Comparison of ENCODE assay signal across 31 cellular contexts in genomic region chr15:95676500-95676899, GRCh38.
"Had no signal": no experiment of that assay in that cellular context is flagged by ENCODE, and none has a peak within 500 bp of the region (broad histone marks: within the 10 kb centered on the region; RNA-seq: fewer than 3 reads in every experiment).

No MANE protein-coding gene starts in this region.

- H3K36me3 Mint-ChIP-seq: activated naive CD4-positive, alpha-beta T cell treated with anti-CD3 and anti-CD28 coated beads, Interleukin-2, amount 50 U/mL, for 24 hours; activated naive CD8-positive, alpha-beta T cell treated with anti-CD3 and anti-CD28 coated beads for 36 hours had no signal

- H3K4me3 Mint-ChIP-seq: activated CD4-positive, alpha-beta memory T cell treated with anti-CD3 and anti-CD28 coated beads, Interleukin-2, amount 10 ng/mL, durations not matched to agents 7 days and 5 days; activated CD4-positive, alpha-beta T cell treated with anti-CD3 and anti-CD28 coated beads for 36 hours; activated CD4-positive, alpha-beta T cell treated with anti-CD3 and anti-CD28 coated beads, Interleukin-2, amount 10 ng/mL, durations not matched to agents 24 days and 14 days; activated naive CD4-positive, alpha-beta T cell treated with anti-CD3 and anti-CD28 coated beads, Interleukin-2, amount 50 U/mL, for 24 hours; activated naive CD8-positive, alpha-beta T cell treated with anti-CD3 and anti-CD28 coated beads for 36 hours; activated naive CD8-positive, alpha-beta T cell treated with anti-CD3 and anti-CD28 coated beads, Interleukin-2, amount 50 U/mL, for 24 hours; activated T-cell treated with anti-CD3 and anti-CD28 coated beads, Interleukin-2, amount 50 U/mL, for 24 hours; activated T-cell treated with anti-CD3 and anti-CD28 coated beads, Interleukin-2, amount 50 U/mL, for 72 hours; activated T-helper 17 cell treated with anti-CD3 and anti-CD28 coated beads, Interleukin-2, amount 50 U/mL, for 72 hours had no signal

- ATAC-seq: activated CD4-positive, alpha-beta T cell treated with anti-CD3 and anti-CD28 coated beads for 36 hours; activated naive CD8-positive, alpha-beta T cell treated with anti-CD3 and anti-CD28 coated beads, Interleukin-2, amount 50 U/mL, for 24 hours; activated T-cell treated with anti-CD3 and anti-CD28 coated beads, Interleukin-2, amount 50 U/mL, for 72 hours; activated T-helper 17 cell treated with anti-CD3 and anti-CD28 coated beads, Interleukin-2, amount 50 U/mL, for 72 hours; body of pancreas; gastroesophageal sphincter; heart right ventricle had no signal

- H3K9me3 ChIP-seq: adrenal gland, body of pancreas, colonic mucosa, esophagus squamous epithelium, gastroesophageal sphincter, heart right ventricle had no signal

- H3K36me3 ChIP-seq: adrenal gland, cardiac muscle cell, colonic mucosa, esophagus squamous epithelium, gastroesophageal sphincter, heart right ventricle had no signal

- H3K4me1 Mint-ChIP-seq: activated CD4-positive, alpha-beta memory T cell treated with anti-CD3 and anti-CD28 coated beads, Interleukin-2, amount 10 ng/mL, durations not matched to agents 7 days and 5 days; activated CD4-positive, alpha-beta T cell treated with anti-CD3 and anti-CD28 coated beads for 36 hours; activated CD4-positive, alpha-beta T cell treated with anti-CD3 and anti-CD28 coated beads, Interleukin-2, amount 10 ng/mL, durations not matched to agents 24 days and 14 days; activated naive CD4-positive, alpha-beta T cell treated with anti-CD3 and anti-CD28 coated beads, Interleukin-2, amount 50 U/mL, for 24 hours; activated naive CD8-positive, alpha-beta T cell treated with anti-CD3 and anti-CD28 coated beads for 36 hours; activated naive CD8-positive, alpha-beta T cell treated with anti-CD3 and anti-CD28 coated beads, Interleukin-2, amount 50 U/mL, for 24 hours; activated T-helper 17 cell treated with anti-CD3 and anti-CD28 coated beads, Interleukin-2, amount 50 U/mL, for 72 hours had no signal

- H3K27ac Mint-ChIP-seq: activated CD4-positive, alpha-beta memory T cell treated with anti-CD3 and anti-CD28 coated beads, Interleukin-2, amount 10 ng/mL, durations not matched to agents 7 days and 5 days; activated CD4-positive, alpha-beta T cell treated with anti-CD3 and anti-CD28 coated beads for 36 hours; activated CD4-positive, alpha-beta T cell treated with anti-CD3 and anti-CD28 coated beads, Interleukin-2, amount 10 ng/mL, durations not matched to agents 24 days and 14 days; activated naive CD4-positive, alpha-beta T cell treated with anti-CD3 and anti-CD28 coated beads, Interleukin-2, amount 50 U/mL, for 24 hours; activated naive CD8-positive, alpha-beta T cell treated with anti-CD3 and anti-CD28 coated beads for 36 hours; activated naive CD8-positive, alpha-beta T cell treated with anti-CD3 and anti-CD28 coated beads, Interleukin-2, amount 50 U/mL, for 24 hours; activated T-cell treated with anti-CD3 and anti-CD28 coated beads, Interleukin-2, amount 50 U/mL, for 24 hours; activated T-cell treated with anti-CD3 and anti-CD28 coated beads, Interleukin-2, amount 50 U/mL, for 72 hours; activated T-helper 17 cell treated with anti-CD3 and anti-CD28 coated beads, Interleukin-2, amount 50 U/mL, for 72 hours had no signal

- H3K4me1 ChIP-seq: adrenal gland, body of pancreas, colonic mucosa, esophagus squamous epithelium, gastroesophageal sphincter, heart right ventricle had no signal

- H3K27me3 ChIP-seq: adrenal gland, body of pancreas, cardiac muscle cell, colonic mucosa, esophagus squamous epithelium, gastroesophageal sphincter, heart right ventricle had no signal

- H3K27me3 Mint-ChIP-seq: activated CD4-positive, alpha-beta memory T cell treated with anti-CD3 and anti-CD28 coated beads, Interleukin-2, amount 10 ng/mL, durations not matched to agents 7 days and 5 days; activated T-helper 17 cell treated with anti-CD3 and anti-CD28 coated beads, Interleukin-2, amount 50 U/mL, for 72 hours had no signal

- H3K9me3 Mint-ChIP-seq: activated naive CD8-positive, alpha-beta T cell treated with anti-CD3 and anti-CD28 coated beads for 36 hours; activated naive CD8-positive, alpha-beta T cell treated with anti-CD3 and anti-CD28 coated beads, Interleukin-2, amount 50 U/mL, for 24 hours; activated T-cell treated with anti-CD3 and anti-CD28 coated beads, Interleukin-2, amount 50 U/mL, for 24 hours had no signal

- DNase-seq: activated CD4-positive, alpha-beta memory T cell treated with anti-CD3 and anti-CD28 coated beads, Interleukin-2, amount 10 ng/mL, durations not matched to agents 7 days and 5 days; activated CD4-positive, alpha-beta T cell treated with anti-CD3 and anti-CD28 coated beads for 36 hours; activated CD4-positive, alpha-beta T cell treated with anti-CD3 and anti-CD28 coated beads, Interleukin-2, amount 10 ng/mL, durations not matched to agents 24 days and 14 days; activated CD4-positive, CD25-positive, alpha-beta regulatory T cell; activated CD4-positive, CD25-positive, alpha-beta regulatory T cell treated with anti-CD3 and anti-CD28 coated beads, Interleukin-2, amount 50 U/mL, for 72 hours; activated CD8-positive, alpha-beta memory T cell treated with anti-CD3 and anti-CD28 coated beads, Interleukin-2, amount 50 U/mL, for 48 hours; activated effector memory CD4-positive, alpha-beta T cell treated with Interleukin-2 at 50 U/mL for 16 hours; activated gamma-delta T cell treated with Interleukin-2 at 50 U/mL for 16 hours; activated naive CD4-positive, alpha-beta T cell treated with Interleukin-2 at 50 U/mL for 16 hours; activated naive CD8-positive, alpha-beta T cell treated with anti-CD3 and anti-CD28 coated beads for 36 hours; activated naive CD8-positive, alpha-beta T cell treated with anti-CD3 and anti-CD28 coated beads, Interleukin-2, amount 50 U/mL, for 24 hours; activated T-cell treated with anti-CD3 and anti-CD28 coated beads for 4 hours; activated T-cell treated with anti-CD3 and anti-CD28 coated beads, Interleukin-2, amount 50 U/mL, for 24 hours; activated T-cell treated with anti-CD3 and anti-CD28 coated beads, Interleukin-2, amount 50 U/mL, for 72 hours; adrenal gland; amygdala; aorta; body of pancreas; central memory CD4-positive, alpha-beta T cell; cerebellar nuclear complex; colonic mucosa; effector CD8-positive, alpha-beta T cell; esophagus squamous epithelium; foreskin melanocyte; heart right ventricle; T-helper 2 cell had no signal

- H3K4me3 ChIP-seq: adrenal gland, body of pancreas, cardiac muscle cell, colonic mucosa, esophagus squamous epithelium, gastroesophageal sphincter, heart right ventricle had no signal

- H3K27ac ChIP-seq: adrenal gland, body of pancreas, cardiac muscle cell, colonic mucosa, epithelial cell of prostate, esophagus squamous epithelium, gastroesophageal sphincter, heart right ventricle had no signal
